In the genomic region with DNA sequence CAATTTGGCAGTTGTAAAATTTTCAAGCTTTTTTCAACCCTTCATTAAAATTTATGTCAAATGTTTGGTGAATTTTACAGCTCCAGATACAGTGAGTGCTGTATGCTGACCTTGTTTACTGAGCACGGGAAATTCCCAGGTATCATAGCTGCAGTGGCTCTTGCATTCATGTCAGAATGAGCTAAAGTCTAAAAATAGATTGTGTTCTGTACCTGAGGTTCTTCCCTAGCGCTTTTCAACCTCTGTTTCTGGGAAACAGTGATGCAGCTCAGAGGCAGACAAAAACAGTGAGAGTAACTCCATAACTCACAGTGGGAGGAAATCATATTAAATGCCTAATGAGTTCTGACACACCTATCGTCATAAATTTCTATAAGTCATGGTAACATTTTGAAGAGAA, we compare ENCODE assay signal across 10 cellular contexts.
A peak's percentile ranks its signal among the peaks of the same experiment; 100 is the strongest.
DNase-seq lines count a peak whose midpoint lies in the region; ATAC-seq, FAIRE-seq and TF ChIP-seq lines count a peak whose summit lies in the region.
"Had no signal": no experiment of that assay in that cellular context is flagged by ENCODE, and none has a peak within 500 bp of the region (broad histone marks: within the 10 kb centered on the region; RNA-seq: fewer than 3 reads in every experiment).

No MANE protein-coding gene starts in this region.

- H3K4me3 ChIP-seq in bronchial epithelial cell (ENCODE audit: low read depth, low read length) = no peak overlapping the region
- H3K4me3 ChIP-seq in vagina = no peak overlapping the region

- no peaks in the 10 kb centered on the region for H3K4me1 ChIP-seq in vagina

- FAIRE-seq in bronchial epithelial cell (lab: Jason Lieb, UNC) = no peak

- no peaks in the 10 kb centered on the region for H3K4me1 Mint-ChIP-seq in type B pancreatic cell (ENCODE audit: unreplicated experiment)
- H3K4me1 Mint-ChIP-seq: endodermal cell had no signal

- H3K9me3 ChIP-seq in vagina = no peaks in the 10 kb centered on the region

- no peak for TF ChIP-seq POLR2A in vagina (IDR thresholded peaks at IDR 0.05)

- intact Hi-C loops in Right ventricle myocardium superior (cut with DNase I) = no loop called here
- intact Hi-C loops in cardiac septum (cut with DNase I) = no loop called here
- intact Hi-C loops in vagina (cut with DNase I) = no loop called here

- H3K36me3 Mint-ChIP-seq in type B pancreatic cell = no peaks in the 10 kb centered on the region

- H3K27me3 Mint-ChIP-seq in type B pancreatic cell = no peaks in the 10 kb centered on the region

- H3K36me3 ChIP-seq in bronchial epithelial cell (ENCODE audit: control insufficient read depth, insufficient read depth, low read length) (no peaks in the 10 kb centered on the region), vagina (no peaks in the 10 kb centered on the region)

- no peak overlapping the region for H3K27ac ChIP-seq in vagina

- TF ChIP-seq CTCF in bronchial epithelial cell (IDR thresholded peaks at IDR 0.05; ENCODE audit: insufficient read depth, low read length, severe bottlenecking) = no peak
- no peak for TF ChIP-seq CTCF in type B pancreatic cell (conservative IDR thresholded peaks at IDR 0.05)
- TF ChIP-seq CTCF in vagina (IDR thresholded peaks at IDR 0.05) = no peak

- DNase-seq in Right ventricle myocardium superior (no peak), cardiac septum (ENCODE audit: low spot score) (no peak), bronchial epithelial cell (ENCODE audit: low read depth) (peak; percentile 12), type B pancreatic cell (ENCODE audit: extremely low spot score, unreplicated experiment) (no peak), vagina (ENCODE audit: extremely low spot score in 2 of 2) (no peak), GM19238 (ENCODE audit: insufficient read length, low spot score) (no peak), DMS79 treated with DMSO at 0.1 percent for 48 hours (lab: John Stamatoyannopoulos, UW) (no peak)
- DNase-seq: EL, endodermal cell had no signal

- H3K27me3 ChIP-seq in bronchial epithelial cell (ENCODE audit: control insufficient read depth, insufficient read depth, low read length) (no peaks in the 10 kb centered on the region), vagina (no peaks in the 10 kb centered on the region)

- ATAC-seq in Right ventricle myocardium superior (ENCODE audit: poor library complexity) (peak; percentile 93), HG03045 (IDR thresholded peaks at IDR 0.05; ENCODE audit: unreplicated experiment) (peak; percentile 90)

- peak overlapping the region; percentile 82 for H3K27ac Mint-ChIP-seq in type B pancreatic cell
- H3K27ac Mint-ChIP-seq: endodermal cell had no signal

- no peaks in the 10 kb centered on the region for H3K9me3 Mint-ChIP-seq in type B pancreatic cell
- H3K9me3 Mint-ChIP-seq: endodermal cell had no signal

- no peak overlapping the region for H3K4me3 Mint-ChIP-seq in type B pancreatic cell
- H3K4me3 Mint-ChIP-seq: endodermal cell had no signal
